Comparison of ENCODE assay signal across 8 cellular contexts in genomic region chr6:75244063-75244575, GRCh38. TPM values are rescaled to one million over a fixed set of nuclear protein-coding genes. Genes with fewer than 3 reads are reported as not detected.
DNase-seq lines count a peak whose midpoint lies in the region; ATAC-seq and TF ChIP-seq lines count a peak whose summit lies in the region.

No MANE protein-coding gene starts in this region.

- ATAC-seq in GM19455 (IDR thresholded peaks at IDR 0.05; ENCODE audit: unreplicated experiment), result peak; percentile 13
- no peak for ATAC-seq in central memory CD8-positive, alpha-beta T cell (replicated peaks; ENCODE audit: extremely low read depth, poor library complexity, severe bottlenecking)

- TF ChIP-seq CTCF in BJ (IDR thresholded peaks at IDR 0.05; ENCODE audit: insufficient read depth, low read depth, low read length) (no peak), NB4 (IDR thresholded peaks at IDR 0.05; ENCODE audit: low read depth, low read length) (no peak)

- H3K27ac Mint-ChIP-seq in central memory CD8-positive, alpha-beta T cell (ENCODE audit: low read depth), result peak overlapping the region; percentile 96

- H3K36me3 ChIP-seq in BJ (ENCODE audit: control insufficient read depth, insufficient read depth, low read length), result peaks cover under 1% of the 10 kb centered on the region; the same call in 1 of the 2 replicates
- peaks cover 21% of the 10 kb centered on the region for H3K36me3 ChIP-seq in mesodermal cell (ENCODE audit: control insufficient read depth, insufficient read depth, low read length)

- no peaks in the 10 kb centered on the region for H3K9me3 Mint-ChIP-seq in central memory CD8-positive, alpha-beta T cell

- H3K27ac ChIP-seq in mesodermal cell (ENCODE audit: low read depth, low read length, severe bottlenecking), result peak overlapping the region; percentile 94

- H3K4me1 Mint-ChIP-seq in central memory CD8-positive, alpha-beta T cell, result peaks cover 27% of the 10 kb centered on the region

- H3K27me3 Mint-ChIP-seq in central memory CD8-positive, alpha-beta T cell, result peaks cover 16% of the 10 kb centered on the region

- POLR2A ChIA-PET in BJ (lab: Charles Lee), result interaction anchor here (0.6 to 0.7 kb wide), 2 partner anchors 24 to 1371 kb away, joined by 3 to 4 read pairs; no protein-coding TSS in a partner anchor

- TF ChIP-seq POLR2A in NB4 (IDR thresholded peaks at IDR 0.05; ENCODE audit: extremely low read depth, insufficient read length), result no peak

- H3K27me3 ChIP-seq in BJ (ENCODE audit: control insufficient read depth, insufficient read depth, low read length), result no peaks in the 10 kb centered on the region

- H3K4me1 ChIP-seq in mesodermal cell (ENCODE audit: control insufficient read depth, insufficient read depth, low read length, poor library complexity, severe bottlenecking), result no peaks in the 10 kb centered on the region

- peak overlapping the region; percentile 68 for H3K4me3 ChIP-seq in BJ (ENCODE audit: low read depth, low read length)
- peak overlapping the region; percentile 76 for H3K4me3 ChIP-seq in NB4 (ENCODE audit: low read depth, low read length)
- H3K4me3 ChIP-seq in mesodermal cell (ENCODE audit: extremely low read depth, insufficient read depth, low read length, poor library complexity, severe bottlenecking), result peak overlapping the region; percentile 95

- CTCF ChIA-PET in BJ (lab: Yijun Ruan, JAX), result interaction anchor here (1.0 to 1.3 kb wide), 7 partner anchors 9 to 367 kb away, joined by 3 to 4 read pairs (median 3); no protein-coding TSS in a partner anchor

- H3K36me3 Mint-ChIP-seq in central memory CD8-positive, alpha-beta T cell (ENCODE audit: insufficient read depth), result peaks cover 20% of the 10 kb centered on the region

- WGBS in mesodermal cell (ENCODE audit: insufficient coverage in 2 of 2), 2 experiments, result 62 to 67% methylated on average over 7 to 10 of the region's 15 CpGs

- no peak for DNase-seq in BJ (ENCODE audit: low read depth)
- DNase-seq in NB4 (ENCODE audit: low read depth), result no peak
- DNase-seq in central memory CD8-positive, alpha-beta T cell (ENCODE audit: low spot score in 2 of 2), result no peak
- DNase-seq in NCI-H2196 treated with DMSO at 0.1 percent for 48 hours (lab: John Stamatoyannopoulos, UW; ENCODE audit: unreplicated experiment), result no peak
- DNase-seq in activated CD8-positive, alpha-beta memory T cell treated with anti-CD3 and anti-CD28 coated beads, Interleukin-2, amount 50 U/mL, for 4 hours, result no peak
- DNase-seq in activated CD4-positive, alpha-beta T cell treated with anti-CD3 and anti-CD28 coated beads, Interleukin-2, amount 50 U/mL, for 1 hour, result no peak

- H3K4me3 Mint-ChIP-seq in central memory CD8-positive, alpha-beta T cell, result peak overlapping the region; percentile 97

- no peaks in the 10 kb centered on the region for H3K9me3 ChIP-seq in mesodermal cell (ENCODE audit: control insufficient read depth, low read length)

RNA-seq across cellular contexts. Expression of gene COX7A2, which starts 0.5 kb away (rescaled TPM):
- 133 and 214 TPM in 2 replicates for polyA plus RNA-seq in BJ (2011; rRNA removed)
- polyA minus RNA-seq in BJ (2011; rRNA and poly(A)+ RNA removed), result 16.5 and 24.3 TPM in 2 replicates
- 291 TPM for polyA plus RNA-seq in mesodermal cell (2013, experiment 1 of 2)
- polyA plus RNA-seq in mesodermal cell (2013, experiment 2 of 2), result 294 TPM

RNA-seq across cellular contexts. Expression of gene COL12A1, which starts 38.3 kb away (rescaled TPM):
- polyA plus RNA-seq in BJ (2011; rRNA removed), result 868 and 1,308 TPM in 2 replicates
- polyA minus RNA-seq in BJ (2011; rRNA and poly(A)+ RNA removed), result 1,303 and 1,456 TPM in 2 replicates
- polyA plus RNA-seq in mesodermal cell (2013, experiment 1 of 2), result 23.2 TPM
- 15.9 TPM for polyA plus RNA-seq in mesodermal cell (2013, experiment 2 of 2)

RNA-seq across cellular contexts. Expression of gene TMEM30A, which starts 40.5 kb away (rescaled TPM):
- polyA plus RNA-seq in BJ (2011; rRNA removed), result 11.4 and 38.1 TPM in 2 replicates
- 15.0 and 19.6 TPM in 2 replicates for polyA minus RNA-seq in BJ (2011; rRNA and poly(A)+ RNA removed)
- 95.0 TPM for polyA plus RNA-seq in mesodermal cell (2013, experiment 1 of 2)
- polyA plus RNA-seq in mesodermal cell (2013, experiment 2 of 2), result 101 TPM
